In the genomic region with DNA sequence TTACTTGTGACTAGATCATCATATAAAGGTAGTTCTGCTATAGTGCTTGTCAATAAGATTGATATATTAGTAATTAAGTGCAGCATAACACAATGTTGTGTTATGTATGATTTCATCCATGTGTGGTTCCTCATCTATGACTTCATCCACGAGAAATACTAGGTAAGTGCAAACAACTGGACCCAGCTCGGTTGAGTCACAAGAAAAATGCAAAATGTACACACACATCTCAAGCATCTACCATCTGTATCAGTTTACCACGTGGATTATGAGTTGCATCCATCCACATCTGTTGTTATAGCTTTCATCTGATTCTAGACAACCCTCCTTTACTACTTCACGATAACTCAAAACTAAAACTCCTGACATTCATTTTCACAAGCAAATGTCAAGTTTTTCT, we compare ENCODE assay signal across 26 cellular contexts.
A peak's percentile ranks its signal among the peaks of the same experiment; 100 is the strongest.
DNase-seq lines count a peak whose midpoint lies in the region; ATAC-seq, FAIRE-seq and TF ChIP-seq lines count a peak whose summit lies in the region.
"Had no signal": no experiment of that assay in that cellular context is flagged by ENCODE, and none has a peak within 500 bp of the region (broad histone marks: within the 10 kb centered on the region; RNA-seq: fewer than 3 reads in every experiment).

No MANE protein-coding gene starts in this region.

- CTCF ChIA-PET in activated naive CD4-positive, alpha-beta T cell treated with anti-CD3 and anti-CD28 coated beads, Interleukin-2, amount 10 ng/mL, durations not matched to agents 7 days and 5 days (lab: Charles Lee): no interaction called here

- DNase-seq in ELR (ENCODE audit: low read depth): peak; percentile 55
- peak; percentile 14 for DNase-seq in NCI-H524 treated with DMSO at 0.1 percent for 48 hours (lab: John Stamatoyannopoulos, UW)
- DNase-seq in choroid plexus epithelial cell (ENCODE audit: low read depth): peak; percentile 25
- no peak for DNase-seq in urothelium cell line (ENCODE audit: low spot score)
- DNase-seq in activated naive CD4-positive, alpha-beta T cell treated with anti-CD3 and anti-CD28 coated beads, Interleukin-2, amount 10 ng/mL, durations not matched to agents 7 days and 5 days: no peak
- no peak for DNase-seq in activated CD4-positive, alpha-beta T cell treated with anti-CD3 and anti-CD28 coated beads for 4 hours
- DNase-seq: activated B cell treated with CpG ODN at 0.5 μM for 24 hours; activated CD4-positive, alpha-beta memory T cell treated with anti-CD3 and anti-CD28 coated beads for 36 hours; activated naive CD8-positive, alpha-beta T cell treated with anti-CD3 and anti-CD28 coated beads, Interleukin-2, amount 50 U/mL, for 24 hours; activated T-cell treated with anti-CD3 and anti-CD28 coated beads, Interleukin-2, amount 50 U/mL, for 72 hours; body of pancreas; hippocampal formation; MM.1S; mucosa of descending colon; natural killer cell; NCI-H1105 treated with DMSO at 0.1 percent for 48 hours; NCI-H1930; NCI-H2227 treated with DMSO at 0.1 percent for 48 hours; NCI-H69; SHP77; stimulated activated CD4-positive, alpha-beta T cell treated with anti-CD3 and anti-CD28 coated beads, Interleukin-4, amount 100 ng/mL, for 24 hours; thyroid gland had no signal

- no peaks in the 10 kb centered on the region for H3K27me3 Mint-ChIP-seq in activated naive CD4-positive, alpha-beta T cell treated with anti-CD3 and anti-CD28 coated beads, Interleukin-2, amount 10 ng/mL, durations not matched to agents 7 days and 5 days

- ATAC-seq in HG03139 (IDR thresholded peaks at IDR 0.05; ENCODE audit: unreplicated experiment): no peak
- ATAC-seq: activated naive CD8-positive, alpha-beta T cell treated with anti-CD3 and anti-CD28 coated beads, Interleukin-2, amount 50 U/mL, for 24 hours; activated T-cell treated with anti-CD3 and anti-CD28 coated beads, Interleukin-2, amount 50 U/mL, for 72 hours; body of pancreas; GM23338; mucosa of descending colon; natural killer cell had no signal

- H3K4me3 Mint-ChIP-seq in activated naive CD4-positive, alpha-beta T cell treated with anti-CD3 and anti-CD28 coated beads, Interleukin-2, amount 10 ng/mL, durations not matched to agents 7 days and 5 days: no peak overlapping the region
- H3K4me3 Mint-ChIP-seq: activated B cell treated with CpG ODN at 0.5 μM for 24 hours; activated CD4-positive, alpha-beta memory T cell treated with anti-CD3 and anti-CD28 coated beads for 36 hours; activated naive CD8-positive, alpha-beta T cell treated with anti-CD3 and anti-CD28 coated beads, Interleukin-2, amount 50 U/mL, for 24 hours; activated T-cell treated with anti-CD3 and anti-CD28 coated beads, Interleukin-2, amount 50 U/mL, for 72 hours; GM23338; natural killer cell had no signal

- no peaks in the 10 kb centered on the region for H3K36me3 Mint-ChIP-seq in activated naive CD4-positive, alpha-beta T cell treated with anti-CD3 and anti-CD28 coated beads, Interleukin-2, amount 10 ng/mL, durations not matched to agents 7 days and 5 days
- H3K36me3 Mint-ChIP-seq: activated CD4-positive, alpha-beta memory T cell treated with anti-CD3 and anti-CD28 coated beads for 36 hours; natural killer cell had no signal

- no peak for TF ChIP-seq CTCF in choroid plexus epithelial cell (conservative IDR thresholded peaks at IDR 0.05; ENCODE audit: low read depth, low read length)

- H3K4me1 Mint-ChIP-seq in activated naive CD4-positive, alpha-beta T cell treated with anti-CD3 and anti-CD28 coated beads, Interleukin-2, amount 10 ng/mL, durations not matched to agents 7 days and 5 days: no peaks in the 10 kb centered on the region
- H3K4me1 Mint-ChIP-seq: activated B cell treated with CpG ODN at 0.5 μM for 24 hours; activated naive CD8-positive, alpha-beta T cell treated with anti-CD3 and anti-CD28 coated beads, Interleukin-2, amount 50 U/mL, for 24 hours; natural killer cell had no signal

- no peaks in the 10 kb centered on the region for H3K9me3 Mint-ChIP-seq in activated naive CD4-positive, alpha-beta T cell treated with anti-CD3 and anti-CD28 coated beads, Interleukin-2, amount 10 ng/mL, durations not matched to agents 7 days and 5 days
- H3K9me3 Mint-ChIP-seq: activated B cell treated with CpG ODN at 0.5 μM for 24 hours; activated CD4-positive, alpha-beta memory T cell treated with anti-CD3 and anti-CD28 coated beads for 36 hours; activated naive CD8-positive, alpha-beta T cell treated with anti-CD3 and anti-CD28 coated beads, Interleukin-2, amount 50 U/mL, for 24 hours; activated T-cell treated with anti-CD3 and anti-CD28 coated beads, Interleukin-2, amount 50 U/mL, for 72 hours; natural killer cell had no signal

- H3K4me3 ChIP-seq in choroid plexus epithelial cell (ENCODE audit: low read depth, low read length): no peak overlapping the region
- H3K4me3 ChIP-seq: BLaER1 treated with 17β-estradiol and CSF1 and Interleukin-3, amounts not matched to agents 10 nM and 100 nM; body of pancreas; GM23338; lung; mucosa of descending colon; thyroid gland had no signal

- peak; percentile 32 for FAIRE-seq in urothelium cell line (lab: Jason Lieb, UNC)

- H3K27ac Mint-ChIP-seq in activated naive CD4-positive, alpha-beta T cell treated with anti-CD3 and anti-CD28 coated beads, Interleukin-2, amount 10 ng/mL, durations not matched to agents 7 days and 5 days: no peak overlapping the region
- H3K27ac Mint-ChIP-seq: activated B cell treated with CpG ODN at 0.5 μM for 24 hours; activated CD4-positive, alpha-beta memory T cell treated with anti-CD3 and anti-CD28 coated beads for 36 hours; activated naive CD8-positive, alpha-beta T cell treated with anti-CD3 and anti-CD28 coated beads, Interleukin-2, amount 50 U/mL, for 24 hours; activated T-cell treated with anti-CD3 and anti-CD28 coated beads, Interleukin-2, amount 50 U/mL, for 72 hours; GM23338; natural killer cell had no signal

Comparison
In these comparisons a context has a peak if more than half of its experiments do, and no peak if none do; other contexts are left out.
1. DNase-seq: peak in ELR (single experiment), NCI-H524 treated with DMSO at 0.1 percent for 48 hours (single experiment) and choroid plexus epithelial cell (single experiment); none in urothelium cell line (single experiment), activated naive CD4-positive, alpha-beta T cell treated with anti-CD3 and anti-CD28 coated beads, Interleukin-2, amount 10 ng/mL, durations not matched to agents 7 days and 5 days (single experiment) and activated CD4-positive, alpha-beta T cell treated with anti-CD3 and anti-CD28 coated beads for 4 hours (0 of 2).